8 cellular contexts compared by ENCODE assay signal in the genomic region with DNA sequence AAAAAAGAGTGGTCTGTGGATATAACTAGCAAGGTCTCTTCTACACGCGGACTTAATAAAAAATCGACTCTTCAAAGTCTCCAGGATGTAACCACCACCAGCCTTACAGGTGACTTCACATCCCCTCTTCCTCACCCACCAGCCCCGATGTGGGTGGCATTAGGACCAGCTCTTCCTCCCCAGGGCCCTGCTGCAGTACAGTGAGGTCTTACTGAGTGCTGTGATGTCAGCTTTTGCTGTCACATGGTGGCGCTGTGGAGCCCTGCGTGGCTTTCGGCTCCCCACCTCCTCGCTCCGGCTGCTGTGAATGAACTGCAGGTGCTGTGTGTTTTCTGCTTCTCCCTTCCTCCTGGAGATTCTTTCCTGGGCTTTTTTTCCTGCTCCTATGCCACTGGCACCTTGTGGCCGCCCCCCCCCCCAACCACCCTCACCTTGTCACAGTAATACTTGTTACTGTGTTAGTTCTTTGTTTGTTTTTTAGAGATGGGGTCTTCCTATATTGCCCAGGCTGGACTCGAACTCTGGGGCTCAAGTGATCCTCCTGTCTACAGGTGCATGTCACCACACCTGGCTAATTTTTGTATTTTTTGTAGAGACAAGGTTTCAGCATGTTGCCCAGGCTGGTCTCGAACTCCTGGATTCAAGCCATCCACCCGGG. TPM values are rescaled to one million over a fixed set of nuclear protein-coding genes. Genes with fewer than 3 reads are reported as not detected.
DNase-seq lines count a peak whose midpoint lies in the region; ATAC-seq, FAIRE-seq and TF ChIP-seq lines count a peak whose summit lies in the region.

No MANE protein-coding gene starts in this region.

- H3K4me1 Mint-ChIP-seq in activated B cell treated with CpG ODN at 0.5 μM for 24 hours, result peaks cover 5% of the 10 kb centered on the region

- dilution Hi-C loops in keratinocyte (cut with MboI; ENCODE audit: extremely low pct_ligation_motif_present, low sequenced_read_pairs), result no loop called here

- no peaks in the 10 kb centered on the region for H3K9me3 ChIP-seq in keratinocyte (ENCODE audit: control insufficient read depth, low read depth, low read length)

- no peak overlapping the region for H3K9ac ChIP-seq in keratinocyte (ENCODE audit: control insufficient read depth, extremely low read depth, insufficient read depth, low read length)

- intact Hi-C loops in activated B cell treated with CpG ODN at 0.5 μM for 24 hours (cut with micrococcal nuclease), result loop anchor here (2.0 kb wide), 1 partner anchor 485 kb away; no protein-coding TSS in a partner anchor

- DNase-seq in DMS79 (lab: John Stamatoyannopoulos, UW) (peak; percentile 27), NCI-H345 treated with DMSO at 0.1 percent for 48 hours (lab: John Stamatoyannopoulos, UW; ENCODE audit: unreplicated experiment) (peak; percentile 68), activated B cell treated with CpG ODN at 0.5 μM for 24 hours (peak; percentile 77), T47D (ENCODE audit: low read depth in 1 of 2, low spot score in 1 of 2) (peak; percentile 59 to 92), keratinocyte (ENCODE audit: low read depth, low spot score) (no peak)
- DNase-seq in stimulated activated CD4-positive, alpha-beta T cell treated with anti-CD3 and anti-CD28 coated beads, Interleukin-1b, Interleukin-23, amount 100 ng/mL, for 48 hours, result peak; percentile 86

- no peak for TF ChIP-seq CTCF in activated B cell treated with CpG ODN at 0.5 μM for 24 hours (IDR thresholded peaks at IDR 0.05)
- TF ChIP-seq CTCF in keratinocyte (optimal IDR thresholded peaks at IDR 0.05 in 1 of 3, IDR thresholded peaks at IDR 0.05 in 1 of 3, conservative IDR thresholded peaks at IDR 0.05 in 1 of 3; ENCODE audit: extremely low read depth in 1 of 3, insufficient read depth in 2 of 3, low read length in 3 of 3), result peak; percentile 84 to 99 (median 94)

- H3K27me3 ChIP-seq in keratinocyte (ENCODE audit: control insufficient read depth, extremely low read depth, insufficient read depth, low read length), result peaks cover 4% of the 10 kb centered on the region

- no peaks in the 10 kb centered on the region for H4K20me1 ChIP-seq in keratinocyte (ENCODE audit: control insufficient read depth, extremely low read depth, insufficient read depth, low read length)

- no peaks in the 10 kb centered on the region for H3K9me1 ChIP-seq in keratinocyte (ENCODE audit: control insufficient read depth, extremely low read depth, insufficient read depth, low read length)

- peaks cover 7% of the 10 kb centered on the region for H3K27me3 Mint-ChIP-seq in activated B cell treated with CpG ODN at 0.5 μM for 24 hours

- H3K4me3 ChIP-seq in keratinocyte (ENCODE audit: control insufficient read depth in 2 of 3, extremely low read depth in 1 of 3, insufficient read depth in 2 of 3, low read depth in 1 of 3, low read length in 3 of 3), result no peak overlapping the region

- H3K36me3 ChIP-seq in keratinocyte (ENCODE audit: control insufficient read depth in 2 of 2, extremely low read depth in 1 of 2, insufficient read depth in 2 of 2, low read length in 2 of 2), result no peaks in the 10 kb centered on the region

- H3K27ac ChIP-seq in keratinocyte (ENCODE audit: control insufficient read depth, insufficient read depth, low read length), result no peak overlapping the region

- no peaks in the 10 kb centered on the region for H3K4me1 ChIP-seq in keratinocyte (ENCODE audit: control insufficient read depth, extremely low read depth, insufficient read depth, low read length)

- no peaks in the 10 kb centered on the region for H3K9me3 Mint-ChIP-seq in activated B cell treated with CpG ODN at 0.5 μM for 24 hours

- CTCF ChIA-PET in activated B cell treated with CpG ODN at 0.5 μM for 24 hours (lab: Charles Lee), result interaction anchor here (0.7 to 1.1 kb wide), 3 partner anchors 10 to 382 kb away, joined by 3 read pairs; no protein-coding TSS in a partner anchor

- no peak overlapping the region for H3K4me3 Mint-ChIP-seq in activated B cell treated with CpG ODN at 0.5 μM for 24 hours

- in situ Hi-C loops in T47D (cut with HindIII; ENCODE audit: low pct_unique_long_range_greater_than_20kb, low sequenced_read_pairs), result no loop called here

- H3K27ac Mint-ChIP-seq in activated B cell treated with CpG ODN at 0.5 μM for 24 hours, result peak overlapping the region; percentile 32

- H3K79me2 ChIP-seq in keratinocyte (ENCODE audit: control insufficient read depth, insufficient read depth, low read length), result no peaks in the 10 kb centered on the region

- no peaks in the 10 kb centered on the region for H3K36me3 Mint-ChIP-seq in activated B cell treated with CpG ODN at 0.5 μM for 24 hours (ENCODE audit: low read depth)

- H2AFZ ChIP-seq in keratinocyte (ENCODE audit: control insufficient read depth, low read length), result no peak overlapping the region

- no peak overlapping the region for H3K4me2 ChIP-seq in keratinocyte (ENCODE audit: control insufficient read depth, extremely low read depth, insufficient read depth, low read depth, low read length)

- FAIRE-seq in keratinocyte (lab: Jason Lieb, UNC), result peak; percentile 80

- ATAC-seq in HG02981 (IDR thresholded peaks at IDR 0.05; ENCODE audit: unreplicated experiment) (peak; percentile 59), activated B cell treated with CpG ODN at 0.5 μM for 24 hours (ENCODE audit: low read depth) (peak; percentile 100), HG03460 (IDR thresholded peaks at IDR 0.05; ENCODE audit: unreplicated experiment) (no peak)

- POLR2A ChIA-PET in activated B cell treated with CpG ODN at 0.5 μM for 24 hours (lab: Charles Lee), result interaction anchor here (0.5 to 1.0 kb wide), 4 partner anchors 30 to 595 kb away, joined by 3 to 5 read pairs (median 4); no protein-coding TSS in a partner anchor

RNA-seq across cellular contexts. Expression of a gene that starts 15.8 kb away (rescaled TPM):
- total RNA-seq in activated B cell treated with CpG ODN at 0.5 μM for 24 hours, result 278 and 318 TPM in 2 replicates
- polyA plus RNA-seq in keratinocyte, result 18.5 to 30.1 TPM (median 19.2 TPM) in 3 replicates
- polyA plus RNA-seq in keratinocyte (2011; ENCODE audit: low read depth), result 12.1 TPM
- polyA plus RNA-seq in keratinocyte (2011; cell fraction: cytosol; rRNA removed), result 19.0 and 25.8 TPM in 2 replicates
- 29.1 and 30.6 TPM in 2 replicates for polyA plus RNA-seq in keratinocyte (2011; cell fraction: nucleus; rRNA removed)
- polyA plus RNA-seq in keratinocyte (2012; ENCODE audit: low replicate concordance), result 13.3 and 28.0 TPM in 2 replicates
- polyA minus RNA-seq in keratinocyte, result 22.0 to 50.7 TPM (median 27.9 TPM) in 3 replicates
- 21.5 TPM for polyA minus RNA-seq in keratinocyte (2011; cell fraction: cytosol; rRNA and poly(A)+ RNA removed)
- polyA minus RNA-seq in keratinocyte (2011; cell fraction: nucleus; rRNA and poly(A)+ RNA removed), result 16.7 and 26.4 TPM in 2 replicates
